Comparison of ENCODE assay signal across 18 cellular contexts in the genomic region with DNA sequence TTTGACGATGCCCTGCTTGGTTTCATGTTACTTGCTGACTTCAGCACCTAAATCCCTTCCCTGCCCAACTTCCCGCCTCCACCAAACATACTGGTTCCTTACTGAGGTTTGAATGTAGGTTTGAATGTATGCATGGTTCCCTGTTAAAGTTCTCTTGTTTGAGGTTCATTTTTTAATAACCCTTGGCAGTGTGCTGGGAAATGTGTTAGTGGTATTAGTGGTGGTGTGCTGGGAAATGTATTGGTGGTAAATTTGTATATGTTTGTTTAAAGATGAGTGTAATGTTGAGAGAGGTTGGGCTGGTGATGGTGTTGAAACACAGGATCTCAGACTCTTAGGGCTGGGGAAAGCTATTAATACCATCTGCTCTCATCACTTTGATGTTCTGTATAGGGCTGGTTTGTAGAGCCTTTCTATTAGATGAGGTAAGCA.
A peak's percentile ranks its signal among the peaks of the same experiment; 100 is the strongest.
DNase-seq lines count a peak whose midpoint lies in the region; ATAC-seq and TF ChIP-seq lines count a peak whose summit lies in the region.
"Had no signal": no experiment of that assay in that cellular context is flagged by ENCODE, and none has a peak within 500 bp of the region (broad histone marks: within the 10 kb centered on the region; RNA-seq: fewer than 3 reads in every experiment).

No MANE protein-coding gene starts in this region.

- peaks cover 78% of the 10 kb centered on the region for H4K20me1 ChIP-seq in smooth muscle cell (ENCODE audit: low read depth)

- H3K27me3 Mint-ChIP-seq in nephron progenitor cell (ENCODE audit: low read depth, poor library complexity), result peaks cover 3% of the 10 kb centered on the region
- H3K27me3 Mint-ChIP-seq: activated CD4-positive, alpha-beta T cell treated with anti-CD3 and anti-CD28 coated beads, Interleukin-2, amount 10 ng/mL, durations not matched to agents 7 days and 5 days had no signal

- 72 to 85% methylated on average over 2 of the region's 2 CpGs for WGBS in heart right ventricle, 2 donors
- 8% methylated on average over 2 of the region's 2 CpGs for WGBS in smooth muscle cell (ENCODE audit: low lambda C conversion rate)
- 60 to 77% methylated on average over 2 of the region's 2 CpGs for WGBS in tibial nerve, 2 donors

- H3K9ac ChIP-seq in adipocyte (ENCODE audit: low read length), result no peak overlapping the region
- H3K9ac ChIP-seq in smooth muscle cell (ENCODE audit: low read depth), result no peak overlapping the region

- H3K27ac Mint-ChIP-seq in nephron progenitor cell, result no peak overlapping the region
- H3K27ac Mint-ChIP-seq: activated CD4-positive, alpha-beta T cell treated with anti-CD3 and anti-CD28 coated beads, Interleukin-2, amount 10 ng/mL, durations not matched to agents 7 days and 5 days; activated naive CD8-positive, alpha-beta T cell treated with anti-CD3 and anti-CD28 coated beads, Interleukin-2, amount 10 ng/mL, durations not matched to agents 7 days and 5 days; naive thymus-derived CD4-positive, alpha-beta T cell had no signal

- H3K9me3 ChIP-seq in adipocyte (ENCODE audit: control insufficient read depth, low read length), result no peaks in the 10 kb centered on the region
- no peaks in the 10 kb centered on the region for H3K9me3 ChIP-seq in heart right ventricle
- no peaks in the 10 kb centered on the region for H3K9me3 ChIP-seq in smooth muscle cell (replicated peaks; ENCODE audit: low read depth)
- H3K9me3 ChIP-seq in tibial nerve, result no peaks in the 10 kb centered on the region

- H3K4me1 ChIP-seq in adipocyte (ENCODE audit: control insufficient read depth, insufficient read depth, low read length) (peaks cover 62% of the 10 kb centered on the region), heart right ventricle (peaks cover 0 to 69% (median 43%) of the 10 kb centered on the region in 9 donors), smooth muscle cell (ENCODE audit: low read depth) (peaks cover 61% of the 10 kb centered on the region), tibial nerve (peaks cover 0 to 21% (median 0%) of the 10 kb centered on the region in 4 donors)

- intact Hi-C loops in heart right ventricle (cut with DNase I), result no loop called here

- peaks cover 11% of the 10 kb centered on the region for H3K79me2 ChIP-seq in smooth muscle cell (ENCODE audit: low read depth)

- H3K27me3 ChIP-seq in adipocyte (replicated peaks; ENCODE audit: control insufficient read depth, insufficient read depth, low read length) (no peaks in the 10 kb centered on the region), heart right ventricle (no peaks in the 10 kb centered on the region), smooth muscle cell (ENCODE audit: low read depth) (no peaks in the 10 kb centered on the region), tibial nerve (no peaks in the 10 kb centered on the region)

- H3F3A ChIP-seq in smooth muscle cell (ENCODE audit: low read depth), result no peaks in the 10 kb centered on the region

- no peak overlapping the region for H2AFZ ChIP-seq in smooth muscle cell (ENCODE audit: low read depth)

- TF ChIP-seq CTCF in heart right ventricle (IDR thresholded peaks at IDR 0.05) (no peak), smooth muscle cell (IDR thresholded peaks at IDR 0.05; ENCODE audit: borderline replicate concordance, insufficient read depth, poor library complexity, severe bottlenecking) (no peak), nephron progenitor cell (IDR thresholded peaks at IDR 0.05) (no peak), tibial nerve (IDR thresholded peaks at IDR 0.05) (no peak)

- H3K4me3 ChIP-seq in adipocyte (ENCODE audit: low read length), result no peak overlapping the region
- no peak overlapping the region for H3K4me3 ChIP-seq in heart right ventricle
- H3K4me3 ChIP-seq in smooth muscle cell, result no peak overlapping the region
- no peak overlapping the region for H3K4me3 ChIP-seq in tibial nerve
- H3K4me3 ChIP-seq: K562 had no signal

- peak; percentile 37 to 83 (median 76) for ATAC-seq in heart right ventricle
- ATAC-seq: K562; left colon; naive thymus-derived CD4-positive, alpha-beta T cell had no signal

- peak overlapping the region in 3 of 10 donors; percentile 14 to 32 (median 27) for H3K27ac ChIP-seq in heart right ventricle
- H3K27ac ChIP-seq in smooth muscle cell (ENCODE audit: low read depth), result peak overlapping the region; percentile 47
- H3K27ac ChIP-seq in tibial nerve, result no peak overlapping the region

- H3K4me2 ChIP-seq in smooth muscle cell, result peak overlapping the region; percentile 61

- no peaks in the 10 kb centered on the region for H3K36me3 ChIP-seq in adipocyte (ENCODE audit: control insufficient read depth, insufficient read depth, low read length, severe bottlenecking)
- no peaks in the 10 kb centered on the region for H3K36me3 ChIP-seq in heart right ventricle
- H3K36me3 ChIP-seq in smooth muscle cell (ENCODE audit: low read depth), result no peaks in the 10 kb centered on the region
- no peaks in the 10 kb centered on the region for H3K36me3 ChIP-seq in tibial nerve

- DNase-seq in NCI-H510A treated with DMSO at 0.1 percent for 48 hours (lab: John Stamatoyannopoulos, UW), result peak; percentile 43
- DNase-seq in NCI-H510A (lab: John Stamatoyannopoulos, UW), result no peak
- peak; percentile 29 for DNase-seq in adipocyte (ENCODE audit: low read depth)
- no peak for DNase-seq in heart right ventricle
- DNase-seq in smooth muscle cell (lab: John Stamatoyannopoulos, UW; ENCODE audit: unreplicated experiment), result no peak
- no peak for DNase-seq in nephron progenitor cell
- DNase-seq in activated naive CD4-positive, alpha-beta T cell treated with Interleukin-2 at 50 U/mL for 16 hours, result no peak
- no peak for DNase-seq in tibial nerve (ENCODE audit: low spot score in 2 of 2)
- DNase-seq: activated CD4-positive, alpha-beta T cell treated with anti-CD3 and anti-CD28 coated beads, Interleukin-2, amount 10 ng/mL, durations not matched to agents 7 days and 5 days; activated naive CD8-positive, alpha-beta T cell treated with anti-CD3 and anti-CD28 coated beads, Interleukin-2, amount 10 ng/mL, durations not matched to agents 7 days and 5 days; activated T-cell treated with anti-CD3 and anti-CD28 coated beads for 4 hours; H7; left colon; naive thymus-derived CD4-positive, alpha-beta T cell; NCI-H226; stimulated activated CD4-positive, alpha-beta T cell treated with anti-CD3 and anti-CD28 coated beads, Interleukin-1b, Interleukin-23, amount 100 ng/mL, for 48 hours; T-helper 9 cell had no signal

- no peak overlapping the region for H3K4me3 Mint-ChIP-seq in nephron progenitor cell
- H3K4me3 Mint-ChIP-seq: activated CD4-positive, alpha-beta T cell treated with anti-CD3 and anti-CD28 coated beads, Interleukin-2, amount 10 ng/mL, durations not matched to agents 7 days and 5 days; activated naive CD8-positive, alpha-beta T cell treated with anti-CD3 and anti-CD28 coated beads, Interleukin-2, amount 10 ng/mL, durations not matched to agents 7 days and 5 days; naive thymus-derived CD4-positive, alpha-beta T cell had no signal

- no peaks in the 10 kb centered on the region for H3K9me3 Mint-ChIP-seq in nephron progenitor cell
- H3K9me3 Mint-ChIP-seq: activated CD4-positive, alpha-beta T cell treated with anti-CD3 and anti-CD28 coated beads, Interleukin-2, amount 10 ng/mL, durations not matched to agents 7 days and 5 days; activated naive CD8-positive, alpha-beta T cell treated with anti-CD3 and anti-CD28 coated beads, Interleukin-2, amount 10 ng/mL, durations not matched to agents 7 days and 5 days; naive thymus-derived CD4-positive, alpha-beta T cell had no signal

- no peak for TF ChIP-seq POLR2A in tibial nerve (IDR thresholded peaks at IDR 0.05)

- peaks cover 25% of the 10 kb centered on the region for H3K4me1 Mint-ChIP-seq in nephron progenitor cell
- H3K4me1 Mint-ChIP-seq: activated CD4-positive, alpha-beta T cell treated with anti-CD3 and anti-CD28 coated beads, Interleukin-2, amount 10 ng/mL, durations not matched to agents 7 days and 5 days; activated naive CD8-positive, alpha-beta T cell treated with anti-CD3 and anti-CD28 coated beads, Interleukin-2, amount 10 ng/mL, durations not matched to agents 7 days and 5 days; naive thymus-derived CD4-positive, alpha-beta T cell had no signal

- H3K36me3 Mint-ChIP-seq in nephron progenitor cell (ENCODE audit: low read depth), result no peaks in the 10 kb centered on the region
- H3K36me3 Mint-ChIP-seq: activated naive CD8-positive, alpha-beta T cell treated with anti-CD3 and anti-CD28 coated beads, Interleukin-2, amount 10 ng/mL, durations not matched to agents 7 days and 5 days; naive thymus-derived CD4-positive, alpha-beta T cell had no signal

- TF ChIP-seq EP300 in tibial nerve (IDR thresholded peaks at IDR 0.05), result no peak

Comparison
In these comparisons a context has a peak if more than half of its experiments do, and no peak if none do; other contexts are left out.
1. DNase-seq: peak in NCI-H510A treated with DMSO at 0.1 percent for 48 hours (single experiment) and adipocyte (single experiment); none in NCI-H510A (single experiment), heart right ventricle (0 of 2), smooth muscle cell (single experiment), nephron progenitor cell (single experiment), activated naive CD4-positive, alpha-beta T cell treated with Interleukin-2 at 50 U/mL for 16 hours (single experiment) and tibial nerve (0 of 2).